In genomic region chr1:220992705-220993052, GRCh38 we compare ENCODE assay signal across 31 cellular contexts.
DNase-seq lines count a peak whose midpoint lies in the region; ATAC-seq and TF ChIP-seq lines count a peak whose summit lies in the region.
"Had no signal": no experiment of that assay in that cellular context is flagged by ENCODE, and none has a peak within 500 bp of the region (broad histone marks: within the 10 kb centered on the region; RNA-seq: fewer than 3 reads in every experiment).

No MANE protein-coding gene starts in this region.

- dilution Hi-C loops in IMR-90 (cut with HindIII; ENCODE audit: low sequenced_read_pairs, unreplicated experiment) = no loop called here

- H3K4me1 ChIP-seq in IMR-90 (ENCODE audit: control insufficient read depth, insufficient read depth, low read length) = peaks cover 2% of the 10 kb centered on the region
- H3K4me1 ChIP-seq in fibroblast of lung (ENCODE audit: control insufficient read depth, extremely low read depth, insufficient read depth, low read length) = peaks cover 11% of the 10 kb centered on the region
- no peaks in the 10 kb centered on the region for H3K4me1 ChIP-seq in rectal smooth muscle tissue (ENCODE audit: control insufficient read depth, insufficient read depth, low read length)
- no peaks in the 10 kb centered on the region for H3K4me1 ChIP-seq in aorta (ENCODE audit: control insufficient read depth in 1 of 2, insufficient read depth in 2 of 2, low read length in 2 of 2)
- H3K4me1 ChIP-seq: ascending aorta, colonic mucosa, psoas muscle had no signal

- H3K27me3 ChIP-seq in IMR-90 (ENCODE audit: control insufficient read depth, insufficient read depth, low read length) (no peaks in the 10 kb centered on the region), fibroblast of lung (ENCODE audit: control insufficient read depth, insufficient read depth, low read length) (no peaks in the 10 kb centered on the region), rectal smooth muscle tissue (ENCODE audit: control insufficient read depth, insufficient read depth, low read length) (no peaks in the 10 kb centered on the region), aorta (ENCODE audit: control insufficient read depth in 1 of 2, insufficient read depth in 2 of 2, low read length in 1 of 2) (no peaks in the 10 kb centered on the region)
- H3K27me3 ChIP-seq: ascending aorta, colonic mucosa had no signal

- H3K4me3 ChIP-seq in IMR-90 (ENCODE audit: insufficient read depth, low read depth, low read length) (no peak overlapping the region), fibroblast of lung (replicated peaks in 1 of 4; ENCODE audit: control extremely low read depth in 1 of 4, insufficient read depth in 1 of 4, low read depth in 3 of 4, low read length in 4 of 4) (peak overlapping the region in 1 of 4 experiments; percentile 21), rectal smooth muscle tissue (ENCODE audit: low read length) (no peak overlapping the region), aorta (ENCODE audit: low read length in 2 of 2) (peak overlapping the region; percentile 36 to 78)
- H3K4me3 ChIP-seq: cardiac muscle cell, colonic mucosa, psoas muscle, skin epidermis had no signal

- H3K4me2 ChIP-seq in IMR-90 (ENCODE audit: low read depth, low read length) (peak overlapping the region; percentile 76), fibroblast of lung (ENCODE audit: extremely low read depth, insufficient read depth, low read length) (peak overlapping the region; percentile 69)
- H3K4me2 ChIP-seq: KMS-11, SK-N-SH had no signal

- no peak overlapping the region for H4K5ac ChIP-seq in IMR-90 (ENCODE audit: low read depth, low read length)

- no peak overlapping the region for H2BK20ac ChIP-seq in IMR-90 (ENCODE audit: low read depth, low read length)

- DNase-seq in IMR-90 (no peak), fibroblast of lung (ENCODE audit: low read depth in 2 of 2) (no peak), aorta (no peak)
- no peak for DNase-seq in stimulated activated CD4-positive, alpha-beta T cell treated with anti-CD3 and anti-CD28 coated beads, Interleukin-4, amount 100 ng/mL, for 4 hours
- DNase-seq: activated CD4-positive, alpha-beta T cell treated with anti-CD3 and anti-CD28 coated beads, Interleukin-2, amount 50 U/mL, for 1 hour; activated CD4-positive, CD25-positive, alpha-beta regulatory T cell; activated effector memory CD4-positive, alpha-beta T cell treated with Interleukin-2 at 50 U/mL for 16 hours; activated T-cell treated with anti-CD3 and anti-CD28 coated beads, Interleukin-2, amount 50 U/mL, for 1 hour; C1 segment of cervical spinal cord; colonic mucosa; effector CD8-positive, alpha-beta T cell; left ventricle myocardium superior; MM.1S; naive B cell; NCI-H1436; NCI-H2081 treated with DMSO at 0.1 percent for 48 hours; NCI-H2227 treated with DMSO at 0.1 percent for 48 hours; NCI-H526; nucleus accumbens; PC-3; psoas muscle had no signal

- no peak overlapping the region for H2BK15ac ChIP-seq in IMR-90 (ENCODE audit: low read depth, low read length)

- no peak overlapping the region for H3K56ac ChIP-seq in IMR-90 (ENCODE audit: extremely low read depth, insufficient read depth, low read length)

- no peaks in the 10 kb centered on the region for H3K79me2 ChIP-seq in fibroblast of lung (ENCODE audit: control insufficient read depth, insufficient read depth, low read length)

- no peak for TF ChIP-seq RAD21 in IMR-90 (IDR thresholded peaks at IDR 0.05; ENCODE audit: low read length)

- no peak overlapping the region for H2BK120ac ChIP-seq in IMR-90 (ENCODE audit: low read depth, low read length)

- H3K9ac ChIP-seq in IMR-90 (ENCODE audit: low read depth, low read length) (no peak overlapping the region), fibroblast of lung (ENCODE audit: insufficient read depth, low read length) (no peak overlapping the region), rectal smooth muscle tissue (ENCODE audit: low read length) (no peak overlapping the region)
- H3K9ac ChIP-seq: KMS-11, SK-N-SH had no signal

- no peak overlapping the region for H2AK5ac ChIP-seq in IMR-90 (ENCODE audit: low read depth, low read length)

- H3K79me1 ChIP-seq in IMR-90 (ENCODE audit: low read depth in 1 of 2, low read length in 2 of 2) = no peaks in the 10 kb centered on the region

- TF ChIP-seq POLR2A in IMR-90 (IDR thresholded peaks at IDR 0.05; ENCODE audit: low read depth, low read length) = no peak

- no TSS peak for BruUV-seq in IMR-90 (replicated peaks; lab: Mats Ljungman, UMichigan)

- no peak overlapping the region for H3K23ac ChIP-seq in IMR-90 (ENCODE audit: low read depth, low read length)

- no peak overlapping the region for H4K8ac ChIP-seq in IMR-90 (ENCODE audit: low read depth in 2 of 2, low read length in 2 of 2)

- H3K18ac ChIP-seq in IMR-90 (ENCODE audit: low read depth, low read length) = no peak overlapping the region

- H2AFZ ChIP-seq in IMR-90 (replicated peaks; ENCODE audit: low read length, poor library complexity) = peak overlapping the region; percentile 60
- H2AFZ ChIP-seq in fibroblast of lung (ENCODE audit: low read length) = peak overlapping the region; percentile 60

- H3K14ac ChIP-seq in IMR-90 (replicated peaks; ENCODE audit: low read depth, low read length) = no peak overlapping the region

- H3K27ac ChIP-seq in IMR-90 (ENCODE audit: insufficient read depth, low read length) (no peak overlapping the region), fibroblast of lung (ENCODE audit: insufficient read depth, low read length) (peak overlapping the region; percentile 34), rectal smooth muscle tissue (ENCODE audit: low read depth, low read length) (peak overlapping the region; percentile 2), aorta (ENCODE audit: low read depth in 1 of 2, low read length in 2 of 2) (no peak overlapping the region)
- H3K27ac ChIP-seq: ascending aorta, cardiac muscle cell, colonic mucosa, HL-60, KMS-11, psoas muscle had no signal

- POLR2A ChIA-PET in IMR-90 (lab: Charles Lee; ENCODE audit: unreplicated experiment) = no interaction called here

- no peaks in the 10 kb centered on the region for H3K9me1 ChIP-seq in IMR-90 (ENCODE audit: insufficient read depth, low read length)

- TF ChIP-seq CTCF in IMR-90 (conservative IDR thresholded peaks at IDR 0.05; ENCODE audit: low read depth, low read length) (no peak), fibroblast of lung (conservative IDR thresholded peaks at IDR 0.05 in 1 of 2, IDR thresholded peaks at IDR 0.05 in 1 of 2; ENCODE audit: low read depth in 1 of 2, low read length in 2 of 2) (no peak)

- H3K36me3 ChIP-seq in IMR-90 (ENCODE audit: control insufficient read depth, insufficient read depth, low read length) = no peaks in the 10 kb centered on the region
- H3K36me3 ChIP-seq in fibroblast of lung (ENCODE audit: control insufficient read depth, insufficient read depth, low read length) = no peaks in the 10 kb centered on the region
- H3K36me3 ChIP-seq in rectal smooth muscle tissue (ENCODE audit: control insufficient read depth, insufficient read depth, low read length) = no peaks in the 10 kb centered on the region
- H3K36me3 ChIP-seq in aorta (ENCODE audit: control insufficient read depth in 1 of 2, insufficient read depth in 2 of 2, low read length in 1 of 2) = no peaks in the 10 kb centered on the region
- H3K36me3 ChIP-seq: ascending aorta, cardiac muscle cell, colonic mucosa had no signal

- no peaks in the 10 kb centered on the region for H3K9me3 ChIP-seq in IMR-90 (ENCODE audit: control insufficient read depth, insufficient read depth, low read length)
- H3K9me3 ChIP-seq in fibroblast of lung (ENCODE audit: control insufficient read depth, insufficient read depth, low read depth, low read length) = no peaks in the 10 kb centered on the region
- H3K9me3 ChIP-seq in aorta (ENCODE audit: control insufficient read depth, low read length) = no peaks in the 10 kb centered on the region
- H3K9me3 ChIP-seq: ascending aorta, colonic mucosa, psoas muscle, SK-N-SH had no signal

- H2BK5ac ChIP-seq in IMR-90 (ENCODE audit: low read depth, low read length, poor library complexity, severe bottlenecking) = no peak overlapping the region

- H4K20me1 ChIP-seq in IMR-90 (ENCODE audit: insufficient read depth, low read length) (no peaks in the 10 kb centered on the region), fibroblast of lung (ENCODE audit: control insufficient read depth, extremely low read depth, insufficient read depth, low read length) (no peaks in the 10 kb centered on the region)

- H4K91ac ChIP-seq in IMR-90 (ENCODE audit: insufficient read depth, low read depth, low read length) = no peak overlapping the region

- no peak for ATAC-seq in IMR-90 (ENCODE audit: low read depth)
- peak; percentile 33 for ATAC-seq in aorta (ENCODE audit: low FRiP score)
- no peak for ATAC-seq in GM18517 (IDR thresholded peaks at IDR 0.05; ENCODE audit: unreplicated experiment)
- ATAC-seq in GM18907 (IDR thresholded peaks at IDR 0.05; ENCODE audit: unreplicated experiment) = no peak
- ATAC-seq: activated naive CD4-positive, alpha-beta T cell treated with anti-CD3 and anti-CD28 coated beads, Interleukin-2, amount 50 U/mL, for 72 hours; left ventricle myocardium superior; PC-3; psoas muscle had no signal

- intact Hi-C loops in IMR-90 (cut with micrococcal nuclease) (loop anchor here (2.0 to 5.0 kb wide), 2 partner anchors 112 to 210 kb away; no protein-coding TSS in a partner anchor), aorta (cut with DNase I) (no loop called here)

- no CpG with 5 or more reads among the region's 3 CpGs for WGBS in IMR-90 (ENCODE audit: extremely low coverage in 2 of 2, insufficient read length in 1 of 2), 2 experiments
- WGBS in aorta, 2 donors = 15% methylated on average over 3 of the region's 3 CpGs

- in situ Hi-C loops in IMR-90 (cut with MboI; ENCODE audit: low sequenced_read_pairs) = no loop called here

- no peak overlapping the region for H2AK9ac ChIP-seq in IMR-90 (replicated peaks; ENCODE audit: low read depth, low read length, poor library complexity)

- H3K4ac ChIP-seq in IMR-90 (ENCODE audit: low read depth, low read length) = no peak overlapping the region

- CTCF ChIA-PET in IMR-90 (lab: Yijun Ruan, JAX) = interaction anchor here (0.5 to 1.6 kb wide), 4 partner anchors 174 to 271 kb away, joined by 3 to 5 read pairs (median 3); no protein-coding TSS in a partner anchor

TF ChIP-seq in IMR-90, 13 proteins besides CTCF, POLR2A, EP300 and RAD21:
- no peak for TF ChIP-seq CHD1 (IDR thresholded peaks at IDR 0.05; ENCODE audit: low read depth, low read length)
- TF ChIP-seq NFE2L2 (IDR thresholded peaks at IDR 0.05; ENCODE audit: low read depth, low read length) = no peak
- no peak for TF ChIP-seq MAFK (IDR thresholded peaks at IDR 0.05; ENCODE audit: low read depth, low read length)
- TF ChIP-seq MAZ (IDR thresholded peaks at IDR 0.05; ENCODE audit: borderline replicate concordance, low read depth, low read length) = no peak

Comparison
In these comparisons a context has a peak if more than half of its experiments do, and no peak if none do; other contexts are left out.
1. H3K27ac ChIP-seq: peak in fibroblast of lung (single experiment) and rectal smooth muscle tissue (single experiment); none in IMR-90 (single experiment) and aorta (0 of 2).
2. H3K4me3 ChIP-seq: peak in aorta (2 of 2); none in IMR-90 (single experiment) and rectal smooth muscle tissue (single experiment).